Comparison of ENCODE assay signal across 31 cellular contexts in the genomic region with DNA sequence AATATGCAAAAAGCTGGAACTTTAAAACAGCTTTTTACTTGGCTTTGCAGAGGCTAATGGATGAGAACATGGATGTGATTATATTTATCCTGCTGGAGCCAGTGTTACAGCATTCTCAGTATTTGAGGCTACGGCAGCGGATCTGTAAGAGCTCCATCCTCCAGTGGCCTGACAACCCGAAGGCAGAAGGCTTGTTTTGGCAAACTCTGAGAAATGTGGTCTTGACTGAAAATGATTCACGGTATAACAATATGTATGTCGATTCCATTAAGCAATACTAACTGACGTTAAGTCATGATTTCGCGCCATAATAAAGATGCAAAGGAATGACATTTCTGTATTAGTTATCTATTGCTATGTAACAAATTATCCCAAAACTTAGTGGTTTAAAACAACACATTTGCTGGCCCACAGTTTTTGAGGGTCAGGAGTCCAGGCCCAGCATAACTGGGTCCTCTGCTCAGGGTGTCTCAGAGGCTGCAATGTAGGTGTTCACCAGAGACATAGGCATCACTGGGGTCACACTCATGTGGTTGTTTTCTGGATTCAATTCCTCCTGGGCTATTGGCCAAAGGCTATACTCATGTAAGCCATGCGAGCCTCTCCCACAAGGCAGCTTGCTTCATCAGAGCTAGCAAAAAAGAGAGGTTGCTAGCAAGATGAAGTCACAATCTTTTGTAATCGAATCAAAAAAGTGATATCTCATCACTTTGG. TPM values are rescaled to one million over a fixed set of nuclear protein-coding genes. Genes with fewer than 3 reads are reported as not detected.
"Had no signal": no experiment of that assay in that cellular context is flagged by ENCODE, and none has a peak within 500 bp of the region (broad histone marks: within the 10 kb centered on the region; RNA-seq: fewer than 3 reads in every experiment).

No MANE protein-coding gene starts in this region.

- H3K4me3 Mint-ChIP-seq: activated CD4-positive, alpha-beta memory T cell treated with anti-CD3 and anti-CD28 coated beads, Interleukin-2, amount 10 ng/mL, durations not matched to agents 7 days and 5 days; activated CD8-positive, alpha-beta memory T cell treated with anti-CD3 and anti-CD28 coated beads, Interleukin-2, amount 10 ng/mL, durations not matched to agents 7 days and 5 days; activated naive CD8-positive, alpha-beta T cell treated with anti-CD3 and anti-CD28 coated beads for 36 hours; activated T-cell treated with anti-CD3 and anti-CD28 coated beads, Interleukin-2, amount 50 U/mL, for 72 hours had no signal

- H3K36me3 ChIP-seq: WERI-Rb-1 had no signal

- H3K27ac ChIP-seq: PC-9, WERI-Rb-1 had no signal

- H3K9me3 Mint-ChIP-seq: activated CD4-positive, alpha-beta memory T cell treated with anti-CD3 and anti-CD28 coated beads, Interleukin-2, amount 10 ng/mL, durations not matched to agents 7 days and 5 days; activated naive CD8-positive, alpha-beta T cell treated with anti-CD3 and anti-CD28 coated beads for 36 hours; activated T-cell treated with anti-CD3 and anti-CD28 coated beads, Interleukin-2, amount 50 U/mL, for 72 hours; activated T-helper 17 cell treated with anti-CD3 and anti-CD28 coated beads, Interleukin-2, amount 50 U/mL, for 72 hours had no signal

- DNase-seq: activated CD4-positive, alpha-beta memory T cell treated with anti-CD3 and anti-CD28 coated beads, Interleukin-2, amount 10 ng/mL, durations not matched to agents 7 days and 5 days; activated CD4-positive, alpha-beta T cell treated with anti-CD3 and anti-CD28 coated beads for 1 hour; activated CD4-positive, alpha-beta T cell treated with anti-CD3 and anti-CD28 coated beads for 48 hours; activated CD4-positive, CD25-positive, alpha-beta regulatory T cell; activated CD8-positive, alpha-beta memory T cell treated with anti-CD3 and anti-CD28 coated beads for 24 hours; activated CD8-positive, alpha-beta memory T cell treated with anti-CD3 and anti-CD28 coated beads, Interleukin-2, amount 10 ng/mL, durations not matched to agents 7 days and 5 days; activated CD8-positive, alpha-beta memory T cell treated with anti-CD3 and anti-CD28 coated beads, Interleukin-2, amount 50 U/mL, for 48 hours; activated effector memory CD4-positive, alpha-beta T cell treated with anti-CD3 and anti-CD28 coated beads, Interleukin-2, amount 50 U/mL, for 16 hours; activated naive CD4-positive, alpha-beta T cell; activated naive CD4-positive, alpha-beta T cell treated with anti-CD3 and anti-CD28 coated beads, Interleukin-2, amount 50 U/mL, for 16 hours; activated naive CD8-positive, alpha-beta T cell treated with anti-CD3 and anti-CD28 coated beads for 36 hours; activated T-cell treated with anti-CD3 and anti-CD28 coated beads, Interleukin-2, amount 50 U/mL, for 72 hours; amniotic stem cell; aorta; NCI-H1105; NCI-H1417 treated with DMSO at 0.1 percent for 48 hours; NCI-H187 treated with DMSO at 0.1 percent for 48 hours; NCI-H2081 treated with DMSO at 0.1 percent for 48 hours; NCI-H345; NCI-H524 treated with DMSO at 0.1 percent for 48 hours; PC-9; Right ventricle myocardium superior; SW 1271; T1000; WERI-Rb-1 had no signal

- H3K36me3 Mint-ChIP-seq: activated CD8-positive, alpha-beta memory T cell treated with anti-CD3 and anti-CD28 coated beads, Interleukin-2, amount 10 ng/mL, durations not matched to agents 7 days and 5 days; activated naive CD8-positive, alpha-beta T cell treated with anti-CD3 and anti-CD28 coated beads for 36 hours had no signal

- H3K27ac Mint-ChIP-seq: activated CD4-positive, alpha-beta memory T cell treated with anti-CD3 and anti-CD28 coated beads, Interleukin-2, amount 10 ng/mL, durations not matched to agents 7 days and 5 days; activated CD8-positive, alpha-beta memory T cell treated with anti-CD3 and anti-CD28 coated beads, Interleukin-2, amount 10 ng/mL, durations not matched to agents 7 days and 5 days; activated naive CD8-positive, alpha-beta T cell treated with anti-CD3 and anti-CD28 coated beads for 36 hours; activated T-cell treated with anti-CD3 and anti-CD28 coated beads, Interleukin-2, amount 50 U/mL, for 72 hours had no signal

- H3K4me3 ChIP-seq: K562, PC-9 had no signal

- H3K27me3 Mint-ChIP-seq: activated CD4-positive, alpha-beta memory T cell treated with anti-CD3 and anti-CD28 coated beads, Interleukin-2, amount 10 ng/mL, durations not matched to agents 7 days and 5 days; activated naive CD8-positive, alpha-beta T cell treated with anti-CD3 and anti-CD28 coated beads for 36 hours; activated T-helper 17 cell treated with anti-CD3 and anti-CD28 coated beads, Interleukin-2, amount 50 U/mL, for 72 hours had no signal

RNA-seq across cellular contexts. Expression of a gene that starts 15.6 kb away (rescaled TPM):
- total RNA-seq: activated CD4-positive, alpha-beta memory T cell treated with anti-CD3 and anti-CD28 coated beads, Interleukin-2, amount 10 ng/mL, durations not matched to agents 7 days and 5 days; activated CD8-positive, alpha-beta memory T cell treated with anti-CD3 and anti-CD28 coated beads, Interleukin-2, amount 10 ng/mL, durations not matched to agents 7 days and 5 days; activated naive CD8-positive, alpha-beta T cell treated with anti-CD3 and anti-CD28 coated beads for 36 hours; activated T-cell treated with anti-CD3 and anti-CD28 coated beads, Interleukin-2, amount 50 U/mL, for 72 hours; activated T-helper 17 cell treated with anti-CD3 and anti-CD28 coated beads, Interleukin-2, amount 50 U/mL, for 72 hours; K562; M059J; NCI-H460; PC-9; T-helper 1 cell treated with Interleukin-12 subunit alpha and Interleukin-12 subunit beta and Interleukin-4 antibody, amounts not matched to agents 30 ng/mL and 1 ng/mL, for 36 hours; T-helper 2 cell treated with Interferon-gamma antibody and Interleukin-4, amounts not matched to agents 100 ng/mL and 5 ng/mL, for 36 hours had no signal

RNA-seq across cellular contexts. Expression of a gene that starts 55.2 kb away (rescaled TPM):
- total RNA-seq: activated CD4-positive, alpha-beta memory T cell treated with anti-CD3 and anti-CD28 coated beads, Interleukin-2, amount 10 ng/mL, durations not matched to agents 7 days and 5 days; activated T-helper 17 cell treated with anti-CD3 and anti-CD28 coated beads, Interleukin-2, amount 50 U/mL, for 72 hours; M059J; NCI-H460; PC-9; T-helper 2 cell treated with Interferon-gamma antibody and Interleukin-4, amounts not matched to agents 100 ng/mL and 5 ng/mL, for 36 hours had no signal
